Comparison of ENCODE assay signal across 23 cellular contexts in the genomic region with DNA sequence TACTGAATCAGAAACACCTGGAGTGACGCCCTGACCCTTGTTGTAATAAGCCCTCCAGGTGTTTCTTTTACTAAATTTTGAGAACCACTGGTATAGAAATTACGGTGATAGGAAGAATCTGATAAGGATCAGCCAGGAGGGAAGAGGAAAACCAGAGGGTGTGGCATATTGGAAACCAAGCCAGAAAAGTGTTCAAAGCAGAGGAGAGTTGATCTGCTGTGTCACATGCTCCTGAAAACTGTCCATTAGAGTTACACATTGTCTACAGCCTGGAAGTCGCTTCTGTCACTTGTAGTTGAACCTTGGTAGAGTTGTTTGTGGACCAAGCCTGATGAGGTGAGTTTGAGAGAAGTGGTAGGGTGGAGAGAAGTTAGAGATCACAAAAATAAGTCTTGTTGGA.
"Had no signal": no experiment of that assay in that cellular context is flagged by ENCODE, and none has a peak within 500 bp of the region (broad histone marks: within the 10 kb centered on the region; RNA-seq: fewer than 3 reads in every experiment).

No MANE protein-coding gene starts in this region.

- H3K27ac Mint-ChIP-seq: activated CD4-positive, alpha-beta memory T cell treated with anti-CD3 and anti-CD28 coated beads, Interleukin-2, amount 10 ng/mL, durations not matched to agents 7 days and 5 days; activated CD4-positive, alpha-beta T cell treated with anti-CD3 and anti-CD28 coated beads, Interleukin-2, amount 10 ng/mL, durations not matched to agents 7 days and 5 days; activated naive CD4-positive, alpha-beta T cell treated with anti-CD3 and anti-CD28 coated beads, Interleukin-2, amount 10 ng/mL, durations not matched to agents 7 days and 5 days; activated naive CD4-positive, alpha-beta T cell treated with anti-CD3 and anti-CD28 coated beads, Interleukin-2, amount 50 U/mL, for 72 hours; activated naive CD8-positive, alpha-beta T cell treated with anti-CD3 and anti-CD28 coated beads, Interleukin-2, amount 10 ng/mL, durations not matched to agents 7 days and 5 days; activated T-cell treated with anti-CD3 and anti-CD28 coated beads, Interleukin-2, amount 50 U/mL, for 24 hours; activated T-cell treated with anti-CD3 and anti-CD28 coated beads, Interleukin-2, amount 50 U/mL, for 72 hours; dendritic cell treated with granulocyte-macrophage colony-stimulating factor and Interleukin-4, amounts not matched to agents 40 ng/mL and 50 ng/mL, for 4 days; endodermal cell had no signal

- H3K9me3 Mint-ChIP-seq: activated CD4-positive, alpha-beta memory T cell treated with anti-CD3 and anti-CD28 coated beads, Interleukin-2, amount 10 ng/mL, durations not matched to agents 7 days and 5 days; activated CD4-positive, alpha-beta T cell treated with anti-CD3 and anti-CD28 coated beads, Interleukin-2, amount 10 ng/mL, durations not matched to agents 7 days and 5 days; activated naive CD4-positive, alpha-beta T cell treated with anti-CD3 and anti-CD28 coated beads, Interleukin-2, amount 10 ng/mL, durations not matched to agents 7 days and 5 days; activated naive CD4-positive, alpha-beta T cell treated with anti-CD3 and anti-CD28 coated beads, Interleukin-2, amount 50 U/mL, for 72 hours; activated naive CD8-positive, alpha-beta T cell treated with anti-CD3 and anti-CD28 coated beads, Interleukin-2, amount 10 ng/mL, durations not matched to agents 7 days and 5 days; activated T-cell treated with anti-CD3 and anti-CD28 coated beads, Interleukin-2, amount 50 U/mL, for 24 hours; activated T-cell treated with anti-CD3 and anti-CD28 coated beads, Interleukin-2, amount 50 U/mL, for 72 hours; central memory CD8-positive, alpha-beta T cell; dendritic cell treated with granulocyte-macrophage colony-stimulating factor and Interleukin-4, amounts not matched to agents 40 ng/mL and 50 ng/mL, for 4 days; endodermal cell had no signal

- H3K4me1 Mint-ChIP-seq: activated CD4-positive, alpha-beta T cell treated with anti-CD3 and anti-CD28 coated beads, Interleukin-2, amount 10 ng/mL, durations not matched to agents 7 days and 5 days; activated naive CD4-positive, alpha-beta T cell treated with anti-CD3 and anti-CD28 coated beads, Interleukin-2, amount 10 ng/mL, durations not matched to agents 7 days and 5 days; activated naive CD8-positive, alpha-beta T cell treated with anti-CD3 and anti-CD28 coated beads, Interleukin-2, amount 10 ng/mL, durations not matched to agents 7 days and 5 days; central memory CD8-positive, alpha-beta T cell; endodermal cell had no signal

- ATAC-seq: activated naive CD4-positive, alpha-beta T cell treated with anti-CD3 and anti-CD28 coated beads, Interleukin-2, amount 50 U/mL, for 72 hours; activated T-cell treated with anti-CD3 and anti-CD28 coated beads, Interleukin-2, amount 50 U/mL, for 72 hours; gastroesophageal sphincter had no signal

- H3K36me3 Mint-ChIP-seq: activated naive CD4-positive, alpha-beta T cell treated with anti-CD3 and anti-CD28 coated beads, Interleukin-2, amount 10 ng/mL, durations not matched to agents 7 days and 5 days; activated naive CD4-positive, alpha-beta T cell treated with anti-CD3 and anti-CD28 coated beads, Interleukin-2, amount 50 U/mL, for 72 hours; activated naive CD8-positive, alpha-beta T cell treated with anti-CD3 and anti-CD28 coated beads, Interleukin-2, amount 10 ng/mL, durations not matched to agents 7 days and 5 days; brain had no signal

- H3K27me3 Mint-ChIP-seq: activated naive CD4-positive, alpha-beta T cell treated with anti-CD3 and anti-CD28 coated beads, Interleukin-2, amount 10 ng/mL, durations not matched to agents 7 days and 5 days had no signal

- DNase-seq: activated CD4-positive, alpha-beta memory T cell treated with anti-CD3 and anti-CD28 coated beads, Interleukin-2, amount 10 ng/mL, durations not matched to agents 7 days and 5 days; activated CD4-positive, alpha-beta T cell treated with anti-CD3 and anti-CD28 coated beads for 1 hour; activated CD4-positive, alpha-beta T cell treated with anti-CD3 and anti-CD28 coated beads for 4 hours; activated CD4-positive, alpha-beta T cell treated with anti-CD3 and anti-CD28 coated beads, Interleukin-2, amount 10 ng/mL, durations not matched to agents 7 days and 5 days; activated CD4-positive, alpha-beta T cell treated with anti-CD3 and anti-CD28 coated beads, Interleukin-2, amount 50 U/mL, for 4 hours; activated CD8-positive, alpha-beta memory T cell treated with anti-CD3 and anti-CD28 coated beads, Interleukin-2, amount 50 U/mL, for 48 hours; activated gamma-delta T cell; activated naive CD4-positive, alpha-beta T cell; activated naive CD4-positive, alpha-beta T cell treated with anti-CD3 and anti-CD28 coated beads, Interleukin-2, amount 10 ng/mL, durations not matched to agents 7 days and 5 days; activated naive CD8-positive, alpha-beta T cell treated with anti-CD3 and anti-CD28 coated beads, Interleukin-2, amount 10 ng/mL, durations not matched to agents 7 days and 5 days; activated T-cell treated with anti-CD3 and anti-CD28 coated beads for 4 hours; activated T-cell treated with anti-CD3 and anti-CD28 coated beads, Interleukin-2, amount 50 U/mL, for 24 hours; activated T-cell treated with anti-CD3 and anti-CD28 coated beads, Interleukin-2, amount 50 U/mL, for 72 hours; effector memory CD4-positive, alpha-beta T cell; endodermal cell; esophagus squamous epithelium; foreskin melanocyte; T-helper 2 cell had no signal

- H3K4me3 Mint-ChIP-seq: activated CD4-positive, alpha-beta memory T cell treated with anti-CD3 and anti-CD28 coated beads, Interleukin-2, amount 10 ng/mL, durations not matched to agents 7 days and 5 days; activated CD4-positive, alpha-beta T cell treated with anti-CD3 and anti-CD28 coated beads, Interleukin-2, amount 10 ng/mL, durations not matched to agents 7 days and 5 days; activated naive CD4-positive, alpha-beta T cell treated with anti-CD3 and anti-CD28 coated beads, Interleukin-2, amount 10 ng/mL, durations not matched to agents 7 days and 5 days; activated naive CD8-positive, alpha-beta T cell treated with anti-CD3 and anti-CD28 coated beads, Interleukin-2, amount 10 ng/mL, durations not matched to agents 7 days and 5 days; activated T-cell treated with anti-CD3 and anti-CD28 coated beads, Interleukin-2, amount 50 U/mL, for 24 hours; activated T-cell treated with anti-CD3 and anti-CD28 coated beads, Interleukin-2, amount 50 U/mL, for 72 hours; central memory CD8-positive, alpha-beta T cell; dendritic cell treated with granulocyte-macrophage colony-stimulating factor and Interleukin-4, amounts not matched to agents 40 ng/mL and 50 ng/mL, for 4 days; endodermal cell had no signal
